33 cellular contexts compared by ENCODE assay signal in genomic region chr1:30172757-30173156, GRCh38.
"Had no signal": no experiment of that assay in that cellular context is flagged by ENCODE, and none has a peak within 500 bp of the region (broad histone marks: within the 10 kb centered on the region; RNA-seq: fewer than 3 reads in every experiment).

No MANE protein-coding gene starts in this region.

- H3K27ac ChIP-seq: Peyer's patch, WERI-Rb-1 had no signal

- H3K4me3 ChIP-seq: Peyer's patch had no signal

- ATAC-seq: activated naive CD8-positive, alpha-beta T cell treated with anti-CD3 and anti-CD28 coated beads, Interleukin-2, amount 50 U/mL, for 24 hours; activated T-cell treated with anti-CD3 and anti-CD28 coated beads, Interleukin-2, amount 50 U/mL, for 4 hours; PC-3 had no signal

- H3K9me3 Mint-ChIP-seq: activated naive CD4-positive, alpha-beta T cell treated with anti-CD3 and anti-CD28 coated beads, Interleukin-2, amount 10 ng/mL, durations not matched to agents 7 days and 5 days; activated naive CD8-positive, alpha-beta T cell treated with anti-CD3 and anti-CD28 coated beads, Interleukin-2, amount 50 U/mL, for 24 hours; activated T-helper 1 cell treated with anti-CD3 and anti-CD28 coated beads, Interleukin-12 subunit alpha, Interleukin-12 subunit beta, Interleukin-2, Interleukin-4 antibody, amounts not matched to agents 30 ng/mL and 10 ng/mL and 1 ng/mL, durations not matched to agents 14 hours and 24 hours and 36 hours had no signal

- H3K36me3 Mint-ChIP-seq: activated naive CD4-positive, alpha-beta T cell treated with anti-CD3 and anti-CD28 coated beads, Interleukin-2, amount 10 ng/mL, durations not matched to agents 7 days and 5 days; activated naive CD8-positive, alpha-beta T cell; brain had no signal

- H3K27ac Mint-ChIP-seq: activated naive CD4-positive, alpha-beta T cell treated with anti-CD3 and anti-CD28 coated beads, Interleukin-2, amount 10 ng/mL, durations not matched to agents 7 days and 5 days; activated naive CD8-positive, alpha-beta T cell; activated naive CD8-positive, alpha-beta T cell treated with anti-CD3 and anti-CD28 coated beads, Interleukin-2, amount 50 U/mL, for 24 hours; activated T-helper 1 cell treated with anti-CD3 and anti-CD28 coated beads, Interleukin-12 subunit alpha, Interleukin-12 subunit beta, Interleukin-2, Interleukin-4 antibody, amounts not matched to agents 30 ng/mL and 10 ng/mL and 1 ng/mL, durations not matched to agents 14 hours and 24 hours and 36 hours; brain had no signal

- H3K27me3 ChIP-seq: Peyer's patch had no signal

- H3K4me1 ChIP-seq: Peyer's patch had no signal

- H3K36me3 ChIP-seq: Peyer's patch, WERI-Rb-1 had no signal

- H3K4me3 Mint-ChIP-seq: activated naive CD4-positive, alpha-beta T cell treated with anti-CD3 and anti-CD28 coated beads, Interleukin-2, amount 10 ng/mL, durations not matched to agents 7 days and 5 days; activated naive CD8-positive, alpha-beta T cell; activated naive CD8-positive, alpha-beta T cell treated with anti-CD3 and anti-CD28 coated beads, Interleukin-2, amount 50 U/mL, for 24 hours; activated T-cell treated with anti-CD3 and anti-CD28 coated beads, Interleukin-2, amount 50 U/mL, for 4 hours; activated T-helper 1 cell treated with anti-CD3 and anti-CD28 coated beads, Interleukin-12 subunit alpha, Interleukin-12 subunit beta, Interleukin-2, Interleukin-4 antibody, amounts not matched to agents 30 ng/mL and 10 ng/mL and 1 ng/mL, durations not matched to agents 14 hours and 24 hours and 36 hours; brain had no signal

- H3K9me3 ChIP-seq: Peyer's patch had no signal

- DNase-seq: activated CD4-positive, alpha-beta T cell treated with anti-CD3 and anti-CD28 coated beads for 1 hour; activated CD4-positive, alpha-beta T cell treated with anti-CD3 and anti-CD28 coated beads for 48 hours; activated CD4-positive, alpha-beta T cell treated with anti-CD3 and anti-CD28 coated beads, Interleukin-2, amount 50 U/mL, for 48 hours; activated CD4-positive, CD25-positive, alpha-beta regulatory T cell; activated CD8-positive, alpha-beta memory T cell treated with anti-CD3 and anti-CD28 coated beads, Interleukin-2, amount 50 U/mL, for 4 hours; activated gamma-delta T cell treated with Interleukin-2 at 50 U/mL for 16 hours; activated naive CD4-positive, alpha-beta T cell treated with anti-CD3 and anti-CD28 coated beads, Interleukin-2, amount 10 ng/mL, durations not matched to agents 7 days and 5 days; activated naive CD8-positive, alpha-beta T cell treated with anti-CD3 and anti-CD28 coated beads, Interleukin-2, amount 50 U/mL, for 24 hours; activated T-cell treated with anti-CD3 and anti-CD28 coated beads for 4 hours; activated T-cell treated with anti-CD3 and anti-CD28 coated beads, Interleukin-2, amount 50 U/mL, for 4 hours; anterior cingulate cortex; caudate nucleus; Karpas-422; KBM-7; NCI-H1105; NCI-H1417 treated with DMSO at 0.1 percent for 48 hours; NCI-H187 treated with DMSO at 0.1 percent for 48 hours; NCI-H2081; NCI-H2171 treated with DMSO at 0.1 percent for 48 hours; NCI-H2227 treated with DMSO at 0.1 percent for 48 hours; NCI-H446; NCI-H510A treated with DMSO at 0.1 percent for 48 hours; NCI-H69; NCI-H82; PC-3; Peyer's patch; RPMI8226; SW 1271; T1000; WERI-Rb-1 had no signal

- H3K4me1 Mint-ChIP-seq: activated naive CD4-positive, alpha-beta T cell treated with anti-CD3 and anti-CD28 coated beads, Interleukin-2, amount 10 ng/mL, durations not matched to agents 7 days and 5 days; activated naive CD8-positive, alpha-beta T cell treated with anti-CD3 and anti-CD28 coated beads, Interleukin-2, amount 50 U/mL, for 24 hours; brain had no signal
